Comparison of ENCODE assay signal across 2 cellular contexts in the genomic region with DNA sequence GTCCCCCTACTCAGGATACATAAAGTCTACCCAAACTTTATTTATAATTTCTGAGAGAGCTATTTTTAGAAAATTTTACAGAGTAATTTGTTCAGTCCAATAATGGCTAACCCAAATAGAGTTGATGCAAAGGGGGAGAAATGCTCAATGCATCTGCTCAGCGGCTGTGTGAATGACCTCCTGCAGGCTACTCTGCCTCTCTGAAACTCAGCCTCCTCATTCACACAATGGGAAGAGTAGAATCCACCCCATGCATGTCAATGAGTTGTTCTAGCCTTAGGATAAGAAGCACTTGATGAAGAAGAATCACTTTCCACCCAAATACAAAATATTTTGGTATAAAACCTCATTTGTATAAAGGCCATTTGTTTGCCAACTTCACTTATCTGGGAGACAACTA.
TF ChIP-seq lines count a peak whose summit lies in the region.

No MANE protein-coding gene starts in this region.

TF ChIP-seq in GM23338, 12 proteins besides CTCF, POLR2A, EP300 and RAD21 (continued from another document):
- no peak for TF ChIP-seq ETS1 (IDR thresholded peaks at IDR 0.05)
- TF ChIP-seq STAT1 (IDR thresholded peaks at IDR 0.05; ENCODE audit: unreplicated experiment), result no peak
- TF ChIP-seq NANOG (IDR thresholded peaks at IDR 0.05; ENCODE audit: borderline replicate concordance), result no peak
- no peak for TF ChIP-seq ZNF331 (CRISPR knock-in tag; IDR thresholded peaks at IDR 0.05; ENCODE audit: low read depth)
- TF ChIP-seq, protein P1, sequence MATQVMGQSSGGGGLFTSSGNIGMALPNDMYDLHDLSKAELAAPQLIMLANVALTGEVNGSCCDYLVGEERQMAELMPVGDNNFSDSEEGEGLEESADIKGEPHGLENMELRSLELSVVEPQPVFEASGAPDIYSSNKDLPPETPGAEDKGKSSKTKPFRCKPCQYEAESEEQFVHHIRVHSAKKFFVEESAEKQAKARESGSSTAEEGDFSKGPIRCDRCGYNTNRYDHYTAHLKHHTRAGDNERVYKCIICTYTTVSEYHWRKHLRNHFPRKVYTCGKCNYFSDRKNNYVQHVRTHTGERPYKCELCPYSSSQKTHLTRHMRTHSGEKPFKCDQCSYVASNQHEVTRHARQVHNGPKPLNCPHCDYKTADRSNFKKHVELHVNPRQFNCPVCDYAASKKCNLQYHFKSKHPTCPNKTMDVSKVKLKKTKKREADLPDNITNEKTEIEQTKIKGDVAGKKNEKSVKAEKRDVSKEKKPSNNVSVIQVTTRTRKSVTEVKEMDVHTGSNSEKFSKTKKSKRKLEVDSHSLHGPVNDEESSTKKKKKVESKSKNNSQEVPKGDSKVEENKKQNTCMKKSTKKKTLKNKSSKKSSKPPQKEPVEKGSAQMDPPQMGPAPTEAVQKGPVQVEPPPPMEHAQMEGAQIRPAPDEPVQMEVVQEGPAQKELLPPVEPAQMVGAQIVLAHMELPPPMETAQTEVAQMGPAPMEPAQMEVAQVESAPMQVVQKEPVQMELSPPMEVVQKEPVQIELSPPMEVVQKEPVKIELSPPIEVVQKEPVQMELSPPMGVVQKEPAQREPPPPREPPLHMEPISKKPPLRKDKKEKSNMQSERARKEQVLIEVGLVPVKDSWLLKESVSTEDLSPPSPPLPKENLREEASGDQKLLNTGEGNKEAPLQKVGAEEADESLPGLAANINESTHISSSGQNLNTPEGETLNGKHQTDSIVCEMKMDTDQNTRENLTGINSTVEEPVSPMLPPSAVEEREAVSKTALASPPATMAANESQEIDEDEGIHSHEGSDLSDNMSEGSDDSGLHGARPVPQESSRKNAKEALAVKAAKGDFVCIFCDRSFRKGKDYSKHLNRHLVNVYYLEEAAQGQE (IDR thresholded peaks at IDR 0.05; ENCODE audit: unreplicated experiment), result no peak
- no peak for TF ChIP-seq JUNB (IDR thresholded peaks at IDR 0.05; ENCODE audit: unreplicated experiment)
- TF ChIP-seq, protein P2, sequence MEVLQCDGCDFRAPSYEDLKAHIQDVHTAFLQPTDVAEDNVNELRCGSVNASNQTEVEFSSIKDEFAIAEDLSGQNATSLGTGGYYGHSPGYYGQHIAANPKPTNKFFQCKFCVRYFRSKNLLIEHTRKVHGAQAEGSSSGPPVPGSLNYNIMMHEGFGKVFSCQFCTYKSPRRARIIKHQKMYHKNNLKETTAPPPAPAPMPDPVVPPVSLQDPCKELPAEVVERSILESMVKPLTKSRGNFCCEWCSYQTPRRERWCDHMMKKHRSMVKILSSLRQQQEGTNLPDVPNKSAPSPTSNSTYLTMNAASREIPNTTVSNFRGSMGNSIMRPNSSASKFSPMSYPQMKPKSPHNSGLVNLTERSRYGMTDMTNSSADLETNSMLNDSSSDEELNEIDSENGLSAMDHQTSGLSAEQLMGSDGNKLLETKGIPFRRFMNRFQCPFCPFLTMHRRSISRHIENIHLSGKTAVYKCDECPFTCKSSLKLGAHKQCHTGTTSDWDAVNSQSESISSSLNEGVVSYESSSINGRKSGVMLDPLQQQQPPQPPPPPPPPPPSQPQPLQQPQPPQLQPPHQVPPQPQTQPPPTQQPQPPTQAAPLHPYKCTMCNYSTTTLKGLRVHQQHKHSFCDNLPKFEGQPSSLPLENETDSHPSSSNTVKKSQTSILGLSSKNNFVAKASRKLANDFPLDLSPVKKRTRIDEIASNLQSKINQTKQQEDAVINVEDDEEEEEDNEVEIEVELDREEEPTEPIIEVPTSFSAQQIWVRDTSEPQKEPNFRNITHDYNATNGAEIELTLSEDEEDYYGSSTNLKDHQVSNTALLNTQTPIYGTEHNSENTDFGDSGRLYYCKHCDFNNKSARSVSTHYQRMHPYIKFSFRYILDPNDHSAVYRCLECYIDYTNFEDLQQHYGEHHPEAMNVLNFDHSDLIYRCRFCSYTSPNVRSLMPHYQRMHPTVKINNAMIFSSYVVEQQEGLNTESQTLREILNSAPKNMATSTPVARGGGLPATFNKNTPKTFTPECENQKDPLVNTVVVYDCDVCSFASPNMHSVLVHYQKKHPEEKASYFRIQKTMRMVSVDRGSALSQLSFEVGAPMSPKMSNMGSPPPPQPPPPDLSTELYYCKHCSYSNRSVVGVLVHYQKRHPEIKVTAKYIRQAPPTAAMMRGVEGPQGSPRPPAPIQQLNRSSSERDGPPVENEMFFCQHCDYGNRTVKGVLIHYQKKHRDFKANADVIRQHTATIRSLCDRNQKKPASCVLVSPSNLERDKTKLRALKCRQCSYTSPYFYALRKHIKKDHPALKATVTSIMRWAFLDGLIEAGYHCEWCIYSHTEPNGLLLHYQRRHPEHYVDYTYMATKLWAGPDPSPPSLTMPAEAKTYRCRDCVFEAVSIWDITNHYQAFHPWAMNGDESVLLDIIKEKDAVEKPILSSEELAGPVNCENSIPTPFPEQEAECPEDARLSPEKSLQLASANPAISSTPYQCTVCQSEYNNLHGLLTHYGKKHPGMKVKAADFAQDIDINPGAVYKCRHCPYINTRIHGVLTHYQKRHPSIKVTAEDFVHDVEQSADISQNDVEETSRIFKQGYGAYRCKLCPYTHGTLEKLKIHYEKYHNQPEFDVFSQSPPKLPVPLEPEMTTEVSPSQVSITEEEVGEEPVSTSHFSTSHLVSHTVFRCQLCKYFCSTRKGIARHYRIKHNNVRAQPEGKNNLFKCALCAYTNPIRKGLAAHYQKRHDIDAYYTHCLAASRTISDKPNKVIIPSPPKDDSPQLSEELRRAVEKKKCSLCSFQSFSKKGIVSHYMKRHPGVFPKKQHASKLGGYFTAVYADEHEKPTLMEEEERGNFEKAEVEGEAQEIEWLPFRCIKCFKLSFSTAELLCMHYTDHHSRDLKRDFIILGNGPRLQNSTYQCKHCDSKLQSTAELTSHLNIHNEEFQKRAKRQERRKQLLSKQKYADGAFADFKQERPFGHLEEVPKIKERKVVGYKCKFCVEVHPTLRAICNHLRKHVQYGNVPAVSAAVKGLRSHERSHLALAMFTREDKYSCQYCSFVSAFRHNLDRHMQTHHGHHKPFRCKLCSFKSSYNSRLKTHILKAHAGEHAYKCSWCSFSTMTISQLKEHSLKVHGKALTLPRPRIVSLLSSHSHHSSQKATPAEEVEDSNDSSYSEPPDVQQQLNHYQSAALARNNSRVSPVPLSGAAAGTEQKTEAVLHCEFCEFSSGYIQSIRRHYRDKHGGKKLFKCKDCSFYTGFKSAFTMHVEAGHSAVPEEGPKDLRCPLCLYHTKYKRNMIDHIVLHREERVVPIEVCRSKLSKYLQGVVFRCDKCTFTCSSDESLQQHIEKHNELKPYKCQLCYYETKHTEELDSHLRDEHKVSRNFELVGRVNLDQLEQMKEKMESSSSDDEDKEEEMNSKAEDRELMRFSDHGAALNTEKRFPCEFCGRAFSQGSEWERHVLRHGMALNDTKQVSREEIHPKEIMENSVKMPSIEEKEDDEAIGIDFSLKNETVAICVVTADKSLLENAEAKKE (CRISPR knock-in tag; IDR thresholded peaks at IDR 0.05), result no peak
- TF ChIP-seq POLR2AphosphoS5 (IDR thresholded peaks at IDR 0.05; ENCODE audit: low read depth), result no peak
TF ChIP-seq in GM23338: peak in this region for 0.

TF ChIP-seq in WTC11, 78 proteins besides CTCF, POLR2A, EP300 and RAD21 (continued from another document):
- TF ChIP-seq, protein P3, sequence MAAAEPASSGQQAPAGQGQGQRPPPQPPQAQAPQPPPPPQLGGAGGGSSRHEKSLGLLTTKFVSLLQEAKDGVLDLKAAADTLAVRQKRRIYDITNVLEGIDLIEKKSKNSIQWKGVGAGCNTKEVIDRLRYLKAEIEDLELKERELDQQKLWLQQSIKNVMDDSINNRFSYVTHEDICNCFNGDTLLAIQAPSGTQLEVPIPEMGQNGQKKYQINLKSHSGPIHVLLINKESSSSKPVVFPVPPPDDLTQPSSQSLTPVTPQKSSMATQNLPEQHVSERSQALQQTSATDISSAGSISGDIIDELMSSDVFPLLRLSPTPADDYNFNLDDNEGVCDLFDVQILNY (CRISPR knock-in tag; IDR thresholded peaks at IDR 0.05), result no peak
- TF ChIP-seq NFYB (CRISPR knock-in tag; conservative IDR thresholded peaks at IDR 0.05; ENCODE audit: low read depth) (no peak), JAZF1 (CRISPR knock-in tag; IDR thresholded peaks at IDR 0.05) (no peak), ZNF512 (CRISPR knock-in tag; IDR thresholded peaks at IDR 0.05; ENCODE audit: borderline replicate concordance) (no peak), SP1 (CRISPR knock-in tag; conservative IDR thresholded peaks at IDR 0.05) (no peak), ZNF396 (CRISPR knock-in tag; IDR thresholded peaks at IDR 0.05; ENCODE audit: borderline replicate concordance) (no peak), MXD4 (CRISPR knock-in tag; IDR thresholded peaks at IDR 0.05; ENCODE audit: borderline replicate concordance) (no peak), ZNF121 (CRISPR knock-in tag; IDR thresholded peaks at IDR 0.05) (no peak), FOXP1 (CRISPR knock-in tag; IDR thresholded peaks at IDR 0.05; ENCODE audit: borderline replicate concordance) (no peak), CREM (CRISPR knock-in tag; IDR thresholded peaks at IDR 0.05) (no peak)
